ENCODE assay signal across 11 cellular contexts in the genomic region with DNA sequence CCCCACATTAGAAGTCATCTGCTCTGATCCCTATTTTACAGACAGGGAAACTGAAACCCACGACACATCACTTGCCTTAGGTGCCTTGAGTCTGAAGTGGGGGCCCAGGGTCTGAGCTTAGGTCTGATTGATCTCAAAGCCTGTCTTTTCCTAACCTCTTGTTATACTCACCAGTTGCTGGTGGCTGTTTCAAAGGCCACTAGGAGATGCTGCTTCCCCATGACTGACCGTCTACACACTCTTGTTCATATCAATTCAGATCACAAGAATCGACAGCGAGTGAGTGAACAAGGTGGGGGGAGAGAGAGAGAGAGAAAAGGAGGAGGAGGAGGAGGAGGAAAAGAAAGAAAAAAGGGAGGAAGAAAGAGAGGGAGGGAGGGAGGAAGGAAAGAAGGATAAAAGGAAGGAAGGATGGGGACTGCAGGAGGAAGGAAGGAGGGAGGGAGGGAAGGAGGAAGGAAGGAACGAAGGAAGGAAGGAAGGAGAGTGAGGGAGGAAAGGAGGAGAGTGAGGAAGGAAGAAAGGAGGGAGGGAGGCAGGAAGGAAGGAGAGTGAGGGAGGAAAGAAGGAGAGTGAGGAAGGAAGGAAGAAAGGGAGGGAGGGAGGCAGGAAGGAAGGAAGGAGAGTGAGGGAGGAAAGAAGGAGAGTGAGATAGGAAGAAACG. TPM values are rescaled to one million over a fixed set of nuclear protein-coding genes. Genes with fewer than 3 reads are reported as not detected.
DNase-seq lines count a peak whose midpoint lies in the region; ATAC-seq and TF ChIP-seq lines count a peak whose summit lies in the region.
"Had no signal": no experiment of that assay in that cellular context is flagged by ENCODE, and none has a peak within 500 bp of the region (broad histone marks: within the 10 kb centered on the region; RNA-seq: fewer than 3 reads in every experiment).

No MANE protein-coding gene starts in this region.

- ATAC-seq in activated T-cell treated with anti-CD3 and anti-CD28 coated beads, Interleukin-2, amount 50 U/mL, for 4 hours = no peak
- ATAC-seq in naive thymus-derived CD4-positive, alpha-beta T cell = no peak

- intact Hi-C loops in naive thymus-derived CD4-positive, alpha-beta T cell (cut with micrococcal nuclease) = loop anchor here in 1 of 2 donors (1.0 to 2.0 kb wide), 3 partner anchors 25 to 370 kb away; no protein-coding TSS in a partner anchor

- H3K9me3 ChIP-seq in naive thymus-derived CD4-positive, alpha-beta T cell (ENCODE audit: control insufficient read depth in 2 of 3, low read length in 3 of 3) = no peaks in the 10 kb centered on the region
- H3K9me3 ChIP-seq: neutrophil had no signal

- DNase-seq in SIG-M5 treated with dmso at 0.1 percent for 504 hours (lab: John Stamatoyannopoulos, UW; ENCODE audit: unreplicated experiment) (peak; percentile 17), SIG-M5 (lab: John Stamatoyannopoulos, UW) (no peak), NCI-H2196 (lab: John Stamatoyannopoulos, UW; ENCODE audit: unreplicated experiment) (peak; percentile 50), superior temporal gyrus (ENCODE audit: extremely low spot score) (no peak), osteocyte (ENCODE audit: extremely low spot score, unreplicated experiment) (no peak), NCI-H524 (lab: John Stamatoyannopoulos, UW) (no peak)
- peak; percentile 7 for DNase-seq in activated T-cell treated with anti-CD3 and anti-CD28 coated beads, Interleukin-2, amount 50 U/mL, for 4 hours
- peak in 6 of 9 donors; percentile 28 to 71 (median 38) for DNase-seq in naive thymus-derived CD4-positive, alpha-beta T cell
- DNase-seq: central memory CD4-positive, alpha-beta T cell; GM23248 had no signal

- POLR2A ChIA-PET in naive thymus-derived CD4-positive, alpha-beta T cell (lab: Charles Lee) = no interaction called here

- peaks cover 3 to 8% of the 10 kb centered on the region in 2 donors for H3K4me1 ChIP-seq in naive thymus-derived CD4-positive, alpha-beta T cell (ENCODE audit: control insufficient read depth in 2 of 2, insufficient read depth in 2 of 2, low read length in 2 of 2)

- no peak overlapping the region for H3K4me3 ChIP-seq in naive thymus-derived CD4-positive, alpha-beta T cell (ENCODE audit: low read length)
- H3K4me3 ChIP-seq: GM23248 had no signal

- H3K27me3 ChIP-seq in naive thymus-derived CD4-positive, alpha-beta T cell (ENCODE audit: control insufficient read depth in 2 of 2, insufficient read depth in 2 of 2, low read length in 2 of 2) = peaks cover 0 to 4% of the 10 kb centered on the region in 2 donors

- no peaks in the 10 kb centered on the region for H3K36me3 Mint-ChIP-seq in activated T-cell treated with anti-CD3 and anti-CD28 coated beads, Interleukin-2, amount 50 U/mL, for 4 hours (ENCODE audit: insufficient read depth)
- H3K36me3 Mint-ChIP-seq in naive thymus-derived CD4-positive, alpha-beta T cell = no peaks in the 10 kb centered on the region
- no peaks in the 10 kb centered on the region for H3K36me3 Mint-ChIP-seq in osteocyte (ENCODE audit: unreplicated experiment)

- H3K4me3 Mint-ChIP-seq in activated T-cell treated with anti-CD3 and anti-CD28 coated beads, Interleukin-2, amount 50 U/mL, for 4 hours = no peak overlapping the region
- peak overlapping the region in 1 of 10 donors; percentile 3 for H3K4me3 Mint-ChIP-seq in naive thymus-derived CD4-positive, alpha-beta T cell
- H3K4me3 Mint-ChIP-seq in osteocyte (ENCODE audit: unreplicated experiment) = no peak overlapping the region

- CTCF ChIA-PET in naive thymus-derived CD4-positive, alpha-beta T cell (lab: Charles Lee) = interaction anchor here (0.6 to 1.6 kb wide), 5 partner anchors 32 to 359 kb away, joined by 3 to 6 read pairs (median 4); no protein-coding TSS in a partner anchor

- H3K27ac ChIP-seq in naive thymus-derived CD4-positive, alpha-beta T cell (ENCODE audit: low read depth, low read length) = no peak overlapping the region
- H3K27ac ChIP-seq: GM23248, neutrophil had no signal

- H3K36me3 ChIP-seq in naive thymus-derived CD4-positive, alpha-beta T cell (ENCODE audit: control insufficient read depth in 2 of 3, insufficient read depth in 3 of 3, low read length in 3 of 3) = no peaks in the 10 kb centered on the region
- H3K36me3 ChIP-seq: neutrophil had no signal

- peaks cover 12% of the 10 kb centered on the region for H3K4me1 Mint-ChIP-seq in activated T-cell treated with anti-CD3 and anti-CD28 coated beads, Interleukin-2, amount 50 U/mL, for 4 hours (ENCODE audit: low read depth)
- peaks cover 2 to 24% (median 14%) of the 10 kb centered on the region in 7 donors for H3K4me1 Mint-ChIP-seq in naive thymus-derived CD4-positive, alpha-beta T cell
- no peaks in the 10 kb centered on the region for H3K4me1 Mint-ChIP-seq in osteocyte (ENCODE audit: unreplicated experiment)

- H3K27me3 Mint-ChIP-seq in activated T-cell treated with anti-CD3 and anti-CD28 coated beads, Interleukin-2, amount 50 U/mL, for 4 hours (ENCODE audit: low read depth) = peaks cover 8% of the 10 kb centered on the region
- H3K27me3 Mint-ChIP-seq in naive thymus-derived CD4-positive, alpha-beta T cell = peaks cover 6 to 27% (median 14%) of the 10 kb centered on the region in 5 donors
- no peaks in the 10 kb centered on the region for H3K27me3 Mint-ChIP-seq in osteocyte (ENCODE audit: unreplicated experiment)

- H3K9me3 Mint-ChIP-seq in activated T-cell treated with anti-CD3 and anti-CD28 coated beads, Interleukin-2, amount 50 U/mL, for 4 hours = no peaks in the 10 kb centered on the region
- H3K9me3 Mint-ChIP-seq in naive thymus-derived CD4-positive, alpha-beta T cell = peaks cover 0 to 2% (median 0%) of the 10 kb centered on the region in 11 donors
- peaks cover 17% of the 10 kb centered on the region for H3K9me3 Mint-ChIP-seq in osteocyte (ENCODE audit: unreplicated experiment)

- TF ChIP-seq CTCF in osteocyte (IDR thresholded peaks at IDR 0.05) = no peak

- peak overlapping the region in 4 of 9 donors; percentile 38 to 56 (median 48) for H3K27ac Mint-ChIP-seq in naive thymus-derived CD4-positive, alpha-beta T cell
- no peak overlapping the region for H3K27ac Mint-ChIP-seq in osteocyte (ENCODE audit: unreplicated experiment)

RNA-seq across cellular contexts. Expression of gene OR10H1, which starts 3.3 kb away (rescaled TPM):
- total RNA-seq in activated T-cell treated with anti-CD3 and anti-CD28 coated beads, Interleukin-2, amount 50 U/mL, for 4 hours = under 1 TPM in 1 of 3 donors, not detected in 2; 0.05 TPM
- total RNA-seq in naive thymus-derived CD4-positive, alpha-beta T cell = under 1 TPM in 1 of 5 experiments, not detected in 4; 0.22 TPM
- not detected for polyA plus RNA-seq in naive thymus-derived CD4-positive, alpha-beta T cell
- not detected in 2 replicates for total RNA-seq in osteocyte
- total RNA-seq: GM23248 had no signal
- polyA plus RNA-seq: GM23248 had no signal

RNA-seq across cellular contexts. Expression of gene OR10H5, which starts 24.7 kb away (rescaled TPM):
- not detected for total RNA-seq in activated T-cell treated with anti-CD3 and anti-CD28 coated beads, Interleukin-2, amount 50 U/mL, for 4 hours
- not detected for total RNA-seq in naive thymus-derived CD4-positive, alpha-beta T cell
- polyA plus RNA-seq in naive thymus-derived CD4-positive, alpha-beta T cell = not detected
- total RNA-seq in osteocyte = not detected in 2 replicates
- total RNA-seq: GM23248 had no signal
- polyA plus RNA-seq: GM23248 had no signal

Comparison
In these comparisons a context has a peak if more than half of its experiments do, and no peak if none do; other contexts are left out.
1. DNase-seq: peak in SIG-M5 treated with dmso at 0.1 percent for 504 hours (single experiment), NCI-H2196 (single experiment), activated T-cell treated with anti-CD3 and anti-CD28 coated beads, Interleukin-2, amount 50 U/mL, for 4 hours (single experiment) and naive thymus-derived CD4-positive, alpha-beta T cell (6 of 9); none in SIG-M5 (single experiment), superior temporal gyrus (single experiment), osteocyte (single experiment) and NCI-H524 (0 of 2).